Comparison of ENCODE assay signal across 1 cellular context in genomic region chr22:50306753-50307749, GRCh38.
TF ChIP-seq lines count a peak whose summit lies in the region.

Gene PLXNB2 (minus strand): TSS chr22:50307646. CDS start chr22:50290584, 17,062 bp downstream.

TF ChIP-seq in HepG2, 621 proteins besides CTCF, POLR2A, EP300 and RAD21 (continued from another document and continues in another):
- TF ChIP-seq BATF2 (CRISPR knock-in tag; IDR thresholded peaks at IDR 0.05) (no peak; the same call in 1 of the 2 replicates), NFKB2 (CRISPR knock-in tag; IDR thresholded peaks at IDR 0.05; ENCODE audit: borderline replicate concordance) (no peak), NR3C1 (CRISPR knock-in tag; IDR thresholded peaks at IDR 0.05) (no peak), ZNF564 (CRISPR knock-in tag; IDR thresholded peaks at IDR 0.05) (peak; percentile 73; the same call in 1 of the 2 replicates), MBD4 (IDR thresholded peaks at IDR 0.05; ENCODE audit: borderline replicate concordance, low read length) (no peak), ZSCAN21 (CRISPR knock-in tag; IDR thresholded peaks at IDR 0.05; ENCODE audit: borderline replicate concordance) (no peak), ERF (CRISPR knock-in tag; IDR thresholded peaks at IDR 0.05) (no peak), GFI1 (CRISPR knock-in tag; IDR thresholded peaks at IDR 0.05; ENCODE audit: borderline replicate concordance) (peak; percentile 19; the same call in 1 of the 2 replicates), YY1 (IDR thresholded peaks at IDR 0.05; ENCODE audit: insufficient read depth, insufficient replicate concordance, low read depth, low read length) (peak; percentile 64), PRDM4 (CRISPR knock-in tag; IDR thresholded peaks at IDR 0.05; ENCODE audit: borderline replicate concordance) (no peak), CBFB (CRISPR knock-in tag; IDR thresholded peaks at IDR 0.05) (no peak), GATAD1 (CRISPR knock-in tag; IDR thresholded peaks at IDR 0.05) (no peak), ZNF891 (CRISPR knock-in tag; IDR thresholded peaks at IDR 0.05) (no peak), PHF8 (CRISPR knock-in tag; IDR thresholded peaks at IDR 0.05) (peak; percentile 34), NFRKB (IDR thresholded peaks at IDR 0.05) (no peak), CHCHD3 (CRISPR knock-in tag; IDR thresholded peaks at IDR 0.05) (no peak), SIX1 (CRISPR knock-in tag; IDR thresholded peaks at IDR 0.05; ENCODE audit: borderline replicate concordance) (no peak), DRAP1 (CRISPR knock-in tag; IDR thresholded peaks at IDR 0.05) (peak; percentile 17; the same call in 1 of the 2 replicates), ZNF367 (CRISPR knock-in tag; IDR thresholded peaks at IDR 0.05; ENCODE audit: borderline replicate concordance) (no peak), MXI1 (IDR thresholded peaks at IDR 0.05; ENCODE audit: borderline replicate concordance, low read depth, low read length) (peak; percentile 58; the same call in 1 of the 3 replicates), ZNF224 (CRISPR knock-in tag; IDR thresholded peaks at IDR 0.05) (no peak), ZNF749 (CRISPR knock-in tag; IDR thresholded peaks at IDR 0.05; ENCODE audit: borderline replicate concordance) (no peak), POLR2AphosphoS5 (IDR thresholded peaks at IDR 0.05; ENCODE audit: low read depth, low read length) (0 out of 2 replicates have a peak, but pooled peaks have one; percentile 39), CREB3 (CRISPR knock-in tag; IDR thresholded peaks at IDR 0.05) (no peak), ZNF10 (CRISPR knock-in tag; IDR thresholded peaks at IDR 0.05; ENCODE audit: borderline replicate concordance, low read depth) (no peak), PAF1 (CRISPR knock-in tag; IDR thresholded peaks at IDR 0.05) (no peak), SMAD9 (CRISPR knock-in tag; IDR thresholded peaks at IDR 0.05) (no peak), MIER3 (CRISPR knock-in tag; IDR thresholded peaks at IDR 0.05; ENCODE audit: borderline replicate concordance) (no peak), KLF16 (CRISPR knock-in tag; IDR thresholded peaks at IDR 0.05) (no peak), CSRNP1 (CRISPR knock-in tag; IDR thresholded peaks at IDR 0.05) (no peak), SMC3 (IDR thresholded peaks at IDR 0.05; ENCODE audit: low read length) (no peak), ZNF691 (CRISPR knock-in tag; IDR thresholded peaks at IDR 0.05; ENCODE audit: borderline replicate concordance, low read depth) (no peak), ZNF275 (CRISPR knock-in tag; IDR thresholded peaks at IDR 0.05; ENCODE audit: borderline replicate concordance) (no peak), ZNF335 (CRISPR knock-in tag; IDR thresholded peaks at IDR 0.05) (no peak), MXD1 (CRISPR knock-in tag; IDR thresholded peaks at IDR 0.05) (no peak), NFE2 (CRISPR knock-in tag; IDR thresholded peaks at IDR 0.05) (no peak), ARID3A (IDR thresholded peaks at IDR 0.05; ENCODE audit: low read depth, low read length) (no peak), ZBTB39 (CRISPR knock-in tag; IDR thresholded peaks at IDR 0.05) (no peak), YEATS4 (CRISPR knock-in tag; IDR thresholded peaks at IDR 0.05; ENCODE audit: borderline replicate concordance) (no peak; the same call in 1 of the 2 replicates), CENPX (CRISPR knock-in tag; IDR thresholded peaks at IDR 0.05) (no peak), TFDP1 (CRISPR knock-in tag; IDR thresholded peaks at IDR 0.05; ENCODE audit: borderline replicate concordance) (no peak), JUNB (CRISPR knock-in tag; IDR thresholded peaks at IDR 0.05; ENCODE audit: borderline replicate concordance) (no peak), GPBP1L1 (CRISPR knock-in tag; IDR thresholded peaks at IDR 0.05) (no peak), CREM (IDR thresholded peaks at IDR 0.05) (no peak), CREM (CRISPR knock-in tag; IDR thresholded peaks at IDR 0.05) (no peak), AGO2 (optimal IDR thresholded peaks at IDR 0.05; ENCODE audit: low read depth, low read length) (peak; percentile 53), GTF3A (CRISPR knock-in tag; conservative IDR thresholded peaks at IDR 0.05) (no peak), ZNF160 (CRISPR knock-in tag; IDR thresholded peaks at IDR 0.05) (no peak), CHD2 (IDR thresholded peaks at IDR 0.05; ENCODE audit: low read depth, low read length) (no peak), NCOR1 (IDR thresholded peaks at IDR 0.05; ENCODE audit: borderline replicate concordance, low read length) (no peak), ZNF101 (CRISPR knock-in tag; IDR thresholded peaks at IDR 0.05; ENCODE audit: borderline replicate concordance, low read depth) (no peak), HMGA1 (CRISPR knock-in tag; conservative IDR thresholded peaks at IDR 0.05) (no peak), GTF2F1 (IDR thresholded peaks at IDR 0.05; ENCODE audit: low read length) (no peak), POLR2AphosphoS2 (IDR thresholded peaks at IDR 0.05; ENCODE audit: low read depth, low read length) (no peak), E2F5 (CRISPR knock-in tag; conservative IDR thresholded peaks at IDR 0.05) (no peak), HNF4G (IDR thresholded peaks at IDR 0.05; ENCODE audit: borderline replicate concordance, low read depth, low read length) (no peak), HNF4G (CRISPR knock-in tag; IDR thresholded peaks at IDR 0.05; ENCODE audit: borderline replicate concordance, low read depth) (no peak)
